29 cellular contexts compared by ENCODE assay signal in the genomic region with DNA sequence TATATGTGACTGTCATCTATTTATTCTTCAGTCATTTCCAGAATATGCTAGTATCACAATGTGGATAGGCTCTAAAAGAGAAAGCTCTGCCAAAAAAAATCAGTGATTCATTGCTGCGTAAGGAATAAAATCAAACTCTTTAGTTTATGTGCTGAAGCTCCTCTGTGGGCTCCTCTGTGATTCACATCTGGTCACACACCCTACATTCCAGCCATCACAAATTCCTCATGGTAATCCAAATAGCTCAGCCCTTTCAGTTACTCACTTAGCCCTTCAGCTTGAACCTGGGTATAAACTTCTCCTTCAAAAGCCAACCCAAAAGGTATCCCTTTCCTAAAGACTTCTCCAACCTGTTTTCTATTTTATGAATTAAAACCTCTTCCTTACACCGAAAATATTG. TPM values are rescaled to one million over a fixed set of nuclear protein-coding genes. Genes with fewer than 3 reads are reported as not detected.
DNase-seq lines count a peak whose midpoint lies in the region; ATAC-seq and TF ChIP-seq lines count a peak whose summit lies in the region.
"Had no signal": no experiment of that assay in that cellular context is flagged by ENCODE, and none has a peak within 500 bp of the region (broad histone marks: within the 10 kb centered on the region; RNA-seq: fewer than 3 reads in every experiment).

No MANE protein-coding gene starts in this region.

- H3K27me3 ChIP-seq in foreskin keratinocyte: no peaks in the 10 kb centered on the region
- H3K27me3 ChIP-seq: cardiac muscle cell, colonic mucosa, neutrophil, right lobe of liver, transverse colon had no signal

- no peak for TF ChIP-seq CTCF in foreskin keratinocyte (conservative IDR thresholded peaks at IDR 0.05)

- H3K4me1 ChIP-seq in foreskin keratinocyte: no peaks in the 10 kb centered on the region
- H3K4me1 ChIP-seq: colonic mucosa, right lobe of liver, transverse colon had no signal

- ATAC-seq in foreskin keratinocyte (peak; percentile 76), GM18517 (IDR thresholded peaks at IDR 0.05; ENCODE audit: unreplicated experiment) (no peak)
- ATAC-seq: naive thymus-derived CD4-positive, alpha-beta T cell; right lobe of liver had no signal

- DNase-seq in NCI-H460 (ENCODE audit: extremely low read depth, low read depth) (peak; percentile 28), astrocyte of the hippocampus (ENCODE audit: low read depth, low spot score) (peak; percentile 86), foreskin keratinocyte (peak; percentile 1 to 25), DMS153 treated with DMSO at 0.1 percent for 48 hours (lab: John Stamatoyannopoulos, UW; ENCODE audit: unreplicated experiment) (no peak), C1 segment of cervical spinal cord (lab: John Stamatoyannopoulos, UW) (no peak), superior temporal gyrus (ENCODE audit: extremely low spot score) (no peak)
- DNase-seq: activated CD4-positive, alpha-beta memory T cell treated with anti-CD3 and anti-CD28 coated beads, Interleukin-2, amount 10 ng/mL, durations not matched to agents 7 days and 5 days; activated CD8-positive, alpha-beta memory T cell treated with anti-CD3 and anti-CD28 coated beads, Interleukin-2, amount 50 U/mL, for 48 hours; activated naive CD4-positive, alpha-beta T cell treated with anti-CD3 and anti-CD28 coated beads, Interleukin-2, amount 10 ng/mL, durations not matched to agents 7 days and 5 days; colonic mucosa; COR-L47; effector CD4-positive, alpha-beta T cell; H7; KG1; midbrain; naive thymus-derived CD4-positive, alpha-beta T cell; NCI-H1417; NCI-H2029; NCI-H526 treated with DMSO at 0.1 percent for 48 hours; right lobe of liver; SHP77; stimulated activated CD4-positive, alpha-beta T cell treated with anti-CD3 and anti-CD28 coated beads, Interleukin-4, amount 100 ng/mL, for 24 hours; T-helper 2 cell; transverse colon had no signal

- no peak overlapping the region for H3K27ac ChIP-seq in foreskin keratinocyte
- H3K27ac ChIP-seq: C4-2B, cardiac muscle cell, colonic mucosa, epithelial cell of prostate, neutrophil, right lobe of liver, transverse colon had no signal

RNA-seq across cellular contexts. Expression of gene DLGAP1, which starts 21.3 kb away (rescaled TPM):
- total RNA-seq in NCI-H460 (2014; rRNA removed; shearing (Covaris generic)): 1.8 and 2.2 TPM in 2 replicates
- 1.2 and 2.2 TPM in 2 replicates for polyA plus RNA-seq in NCI-H460 (2014; cell fraction: nucleus; rRNA removed)
- under 0.01 TPM in 1 of 2 replicates, not detected in the other for total RNA-seq in foreskin keratinocyte
- polyA plus RNA-seq in foreskin keratinocyte: not detected in 2 replicates
- polyA plus RNA-seq: naive thymus-derived CD4-positive, alpha-beta T cell had no signal

Comparison
In these comparisons a context has a peak if more than half of its experiments do, and no peak if none do; other contexts are left out.
1. DNase-seq: peak in NCI-H460 (single experiment), astrocyte of the hippocampus (single experiment) and foreskin keratinocyte (2 of 2); none in DMS153 treated with DMSO at 0.1 percent for 48 hours (single experiment), C1 segment of cervical spinal cord (0 of 14) and superior temporal gyrus (single experiment).